13 cellular contexts compared by ENCODE assay signal in the genomic region with DNA sequence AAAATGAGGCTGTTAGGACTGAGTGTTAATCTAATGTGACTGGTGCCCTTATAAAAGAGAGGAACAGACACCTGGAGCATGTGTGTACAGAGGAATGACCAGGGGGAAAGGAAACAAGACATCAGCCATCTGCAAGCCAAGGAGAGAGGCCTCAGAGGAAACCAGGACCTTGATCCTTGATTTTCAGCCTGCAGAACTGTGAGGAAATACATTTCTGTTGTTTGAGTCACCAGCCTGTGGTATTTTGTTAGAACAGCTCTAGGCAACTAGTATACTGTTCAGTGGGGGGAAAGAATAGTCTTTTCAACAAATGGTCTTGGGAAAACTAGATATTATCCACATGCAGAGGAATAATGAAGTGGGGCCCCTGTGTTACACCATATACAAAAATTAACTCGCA.
DNase-seq lines count a peak whose midpoint lies in the region; ATAC-seq and TF ChIP-seq lines count a peak whose summit lies in the region.
"Had no signal": no experiment of that assay in that cellular context is flagged by ENCODE, and none has a peak within 500 bp of the region (broad histone marks: within the 10 kb centered on the region; RNA-seq: fewer than 3 reads in every experiment).

No MANE protein-coding gene starts in this region.

- H3K4me1 Mint-ChIP-seq in mesothelial cell of epicardium: peaks cover 6% of the 10 kb centered on the region
- peaks cover 24% of the 10 kb centered on the region for H3K4me1 Mint-ChIP-seq in T-helper 2 cell treated with Interferon-gamma antibody and Interleukin-4, amounts not matched to agents 5 μg/mL and 100 μg/mL, for 36 hours (ENCODE audit: low read depth)

- DNase-seq in GM03348 (ENCODE audit: low spot score) (peak; percentile 69), PC-9 (peak; percentile 57 to 88), epithelial cell of prostate (ENCODE audit: low read depth, low spot score) (no peak), renal cortical epithelial cell (ENCODE audit: low read depth) (peak; percentile 97), mesothelial cell of epicardium (ENCODE audit: low spot score in 2 of 2, unreplicated experiment in 2 of 2) (no peak)
- no peak for DNase-seq in effector memory CD4-positive, alpha-beta T cell
- no peak for DNase-seq in T-helper 2 cell treated with Interferon-gamma antibody and Interleukin-4, amounts not matched to agents 5 μg/mL and 100 μg/mL, for 36 hours (ENCODE audit: low spot score)
- DNase-seq: activated T-cell treated with anti-CD3 and anti-CD28 coated beads, Interleukin-2, amount 50 U/mL, for 4 hours; NCI-H187 treated with DMSO at 0.1 percent for 48 hours; stimulated activated CD4-positive, alpha-beta T cell treated with anti-CD3 and anti-CD28 coated beads, Interleukin-15, amount 100 ng/mL, for 24 hours; T-cell had no signal

- intact Hi-C loops in PC-9 (cut with micrococcal nuclease; ENCODE audit: unreplicated experiment): loop anchor here (1.0 kb wide), 2 partner anchors 13 to 36 kb away; no protein-coding TSS in a partner anchor

- CTCF ChIA-PET in PC-9 (lab: Charles Lee): no interaction called here

- H3F3A ChIP-seq in PC-9 (ENCODE audit: insufficient read depth, low read depth): peaks cover 30% of the 10 kb centered on the region

- H3K4me3 ChIP-seq in PC-9: no peak overlapping the region
- no peak overlapping the region for H3K4me3 ChIP-seq in effector memory CD4-positive, alpha-beta T cell (ENCODE audit: insufficient read depth, low read depth, low read length, poor library complexity, severe bottlenecking)

- no peaks in the 10 kb centered on the region for H4K20me1 ChIP-seq in PC-9 (ENCODE audit: insufficient read depth)

- no peak overlapping the region for H2AFZ ChIP-seq in PC-9

- BruUV-seq in PC-9 (replicated peaks; lab: Mats Ljungman, UMichigan): no TSS peak

- no peaks in the 10 kb centered on the region for H3K9me3 Mint-ChIP-seq in mesothelial cell of epicardium
- no peaks in the 10 kb centered on the region for H3K9me3 Mint-ChIP-seq in T-helper 2 cell treated with Interferon-gamma antibody and Interleukin-4, amounts not matched to agents 5 μg/mL and 100 μg/mL, for 36 hours
- H3K9me3 Mint-ChIP-seq: activated T-cell treated with anti-CD3 and anti-CD28 coated beads, Interleukin-2, amount 50 U/mL, for 4 hours; stimulated activated naive CD8-positive, alpha-beta T cell treated with anti-CD3 and anti-CD28 coated beads, Interleukin-15, Interleukin-2, amounts not matched to agents 100 ng/mL and 50 ng/mL, for 24 hours; T-cell had no signal

- no peak overlapping the region for H3K4me3 Mint-ChIP-seq in mesothelial cell of epicardium
- H3K4me3 Mint-ChIP-seq in T-helper 2 cell treated with Interferon-gamma antibody and Interleukin-4, amounts not matched to agents 5 μg/mL and 100 μg/mL, for 36 hours: no peak overlapping the region
- H3K4me3 Mint-ChIP-seq: activated T-cell treated with anti-CD3 and anti-CD28 coated beads, Interleukin-2, amount 50 U/mL, for 4 hours; stimulated activated naive CD8-positive, alpha-beta T cell treated with anti-CD3 and anti-CD28 coated beads, Interleukin-15, Interleukin-2, amounts not matched to agents 100 ng/mL and 50 ng/mL, for 24 hours; T-cell had no signal

- no peak for ATAC-seq in HG03135 (IDR thresholded peaks at IDR 0.05; ENCODE audit: unreplicated experiment)
- ATAC-seq: activated T-cell treated with anti-CD3 and anti-CD28 coated beads, Interleukin-2, amount 50 U/mL, for 4 hours; T-cell had no signal

- H3K9me2 ChIP-seq in PC-9 (ENCODE audit: insufficient read depth): no peaks in the 10 kb centered on the region

- no peaks in the 10 kb centered on the region for H3K36me3 Mint-ChIP-seq in mesothelial cell of epicardium
- peaks cover 3% of the 10 kb centered on the region for H3K36me3 Mint-ChIP-seq in T-helper 2 cell treated with Interferon-gamma antibody and Interleukin-4, amounts not matched to agents 5 μg/mL and 100 μg/mL, for 36 hours (ENCODE audit: low read depth)
- H3K36me3 Mint-ChIP-seq: T-cell had no signal

- TF ChIP-seq CTCF in PC-9 (conservative IDR thresholded peaks at IDR 0.05) (no peak), mesothelial cell of epicardium (IDR thresholded peaks at IDR 0.05; ENCODE audit: unreplicated experiment) (no peak)

- peaks cover 62% of the 10 kb centered on the region for H3K4me1 ChIP-seq in PC-9 (replicated peaks; ENCODE audit: insufficient read depth)
- peaks cover 11% of the 10 kb centered on the region for H3K4me1 ChIP-seq in effector memory CD4-positive, alpha-beta T cell (ENCODE audit: control insufficient read depth, insufficient read depth, low read length, poor library complexity, severe bottlenecking)

- H3K79me2 ChIP-seq in PC-9 (ENCODE audit: low read depth): no peaks in the 10 kb centered on the region

- no peaks in the 10 kb centered on the region for H3K36me3 ChIP-seq in PC-9 (ENCODE audit: low read depth)
- no peaks in the 10 kb centered on the region for H3K36me3 ChIP-seq in effector memory CD4-positive, alpha-beta T cell (ENCODE audit: control insufficient read depth, insufficient read depth, low read length)

- H3K27ac ChIP-seq in PC-9: peak overlapping the region; percentile 62
- H3K27ac ChIP-seq in epithelial cell of prostate: peak overlapping the region; percentile 56
- no peak overlapping the region for H3K27ac ChIP-seq in effector memory CD4-positive, alpha-beta T cell (ENCODE audit: insufficient read depth, low read length, poor library complexity, severe bottlenecking)

- H3K27me3 ChIP-seq in PC-9 (ENCODE audit: insufficient read depth, low read depth): no peaks in the 10 kb centered on the region
- H3K27me3 ChIP-seq in effector memory CD4-positive, alpha-beta T cell (replicated peaks; ENCODE audit: control insufficient read depth, insufficient read depth, low read length, poor library complexity, severe bottlenecking): no peaks in the 10 kb centered on the region

- no peak overlapping the region for H3K27ac Mint-ChIP-seq in mesothelial cell of epicardium
- no peak overlapping the region for H3K27ac Mint-ChIP-seq in T-helper 2 cell treated with Interferon-gamma antibody and Interleukin-4, amounts not matched to agents 5 μg/mL and 100 μg/mL, for 36 hours
- H3K27ac Mint-ChIP-seq: stimulated activated naive CD8-positive, alpha-beta T cell treated with anti-CD3 and anti-CD28 coated beads, Interleukin-15, Interleukin-2, amounts not matched to agents 100 ng/mL and 50 ng/mL, for 24 hours; T-cell had no signal

- H3K27me3 Mint-ChIP-seq in mesothelial cell of epicardium (ENCODE audit: low read depth): peaks cover 2% of the 10 kb centered on the region
- peaks cover 79% of the 10 kb centered on the region for H3K27me3 Mint-ChIP-seq in T-helper 2 cell treated with Interferon-gamma antibody and Interleukin-4, amounts not matched to agents 5 μg/mL and 100 μg/mL, for 36 hours (ENCODE audit: low read depth)

- H3K4me2 ChIP-seq in PC-9: peak overlapping the region; percentile 47

- POLR2A ChIA-PET in PC-9 (lab: Charles Lee; ENCODE audit: unreplicated experiment): interaction anchor here (0.6 kb wide), 2 partner anchors 28 to 36 kb away, joined by 3 to 6 read pairs; no protein-coding TSS in a partner anchor

- H3K9me3 ChIP-seq in PC-9 (ENCODE audit: insufficient read depth, low read depth): no peaks in the 10 kb centered on the region
- H3K9me3 ChIP-seq in effector memory CD4-positive, alpha-beta T cell (ENCODE audit: control insufficient read depth, low read length): no peaks in the 10 kb centered on the region

Comparison
In these comparisons a context has a peak if more than half of its experiments do, and no peak if none do; other contexts are left out.
1. DNase-seq: peak in GM03348 (single experiment), PC-9 (2 of 2) and renal cortical epithelial cell (single experiment); none in epithelial cell of prostate (single experiment), effector memory CD4-positive, alpha-beta T cell (0 of 3), mesothelial cell of epicardium (0 of 2) and T-helper 2 cell treated with Interferon-gamma antibody and Interleukin-4, amounts not matched to agents 5 μg/mL and 100 μg/mL, for 36 hours (single experiment).